Comparison of ENCODE assay signal across 9 cellular contexts in the genomic region with DNA sequence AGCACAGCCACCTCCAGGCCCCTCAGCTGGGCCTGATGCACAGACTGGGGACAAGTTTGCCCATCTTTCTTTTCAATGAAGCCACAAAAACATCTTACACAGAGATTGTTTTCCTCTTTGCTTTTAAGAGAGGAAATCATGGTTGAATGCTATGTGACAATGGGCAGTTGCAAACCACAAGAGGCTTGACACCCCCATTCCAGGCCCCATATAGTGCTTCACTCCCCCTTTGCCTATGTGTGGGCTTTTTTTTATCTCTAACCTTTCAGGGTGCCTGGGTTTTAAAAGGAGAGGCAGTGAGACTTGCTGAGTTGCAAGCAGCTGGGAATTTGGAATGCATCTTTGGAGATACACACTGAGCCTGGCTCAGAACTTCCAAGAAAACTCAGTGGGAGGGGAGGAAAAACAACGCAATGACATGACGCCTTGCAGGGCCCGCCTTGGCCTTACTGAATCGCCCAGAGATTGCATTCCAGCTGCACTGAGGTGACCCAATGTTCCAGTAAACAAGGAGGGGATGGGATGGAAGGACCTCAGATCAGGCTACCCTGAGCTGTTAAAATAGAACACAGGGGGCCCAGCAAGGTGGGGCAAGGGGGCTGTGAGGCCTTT.
DNase-seq lines count a peak whose midpoint lies in the region; ATAC-seq and TF ChIP-seq lines count a peak whose summit lies in the region.
"Had no signal": no experiment of that assay in that cellular context is flagged by ENCODE, and none has a peak within 500 bp of the region (broad histone marks: within the 10 kb centered on the region; RNA-seq: fewer than 3 reads in every experiment).

No MANE protein-coding gene starts in this region.

- peak in 6 of 7 donors; percentile 29 to 79 (median 49) for DNase-seq in adrenal gland
- DNase-seq in heart left ventricle: peak; percentile 42 to 73 (median 62)
- DNase-seq in osteocyte (ENCODE audit: extremely low spot score, unreplicated experiment): no peak
- DNase-seq in activated CD4-positive, alpha-beta T cell treated with anti-CD3 and anti-CD28 coated beads for 36 hours: no peak
- no peak for DNase-seq in stimulated activated CD4-positive, alpha-beta T cell treated with anti-CD3 and anti-CD28 coated beads, Interleukin-1b, Interleukin-23, amount 100 ng/mL, for 48 hours
- DNase-seq: islet precursor cell, Karpas-422 had no signal

- no peaks in the 10 kb centered on the region for H3K27me3 Mint-ChIP-seq in osteocyte (ENCODE audit: unreplicated experiment)
- no peaks in the 10 kb centered on the region for H3K27me3 Mint-ChIP-seq in activated CD4-positive, alpha-beta T cell treated with anti-CD3 and anti-CD28 coated beads for 36 hours

- H3K4me1 ChIP-seq in adrenal gland (replicated peaks in 1 of 2) (peaks cover 0 to 9% of the 10 kb centered on the region in 2 donors), heart left ventricle (peaks cover 0 to 10% (median 0%) of the 10 kb centered on the region in 12 donors), urinary bladder (ENCODE audit: insufficient read depth) (no peaks in the 10 kb centered on the region)

- no peaks in the 10 kb centered on the region for H3K27me3 ChIP-seq in adrenal gland
- H3K27me3 ChIP-seq in heart left ventricle: no peaks in the 10 kb centered on the region

- CTCF ChIA-PET in activated CD4-positive, alpha-beta T cell treated with anti-CD3 and anti-CD28 coated beads for 36 hours (lab: Charles Lee): interaction anchor here (2.0 kb wide), 1 partner anchor 64 kb away, joined by 5 read pairs; no protein-coding TSS in a partner anchor

- H3K27ac ChIP-seq in adrenal gland (peak overlapping the region in 4 of 5 donors; percentile 20 to 85 (median 44)), heart left ventricle (peak overlapping the region in 11 of 12 donors; percentile 9 to 76 (median 62)), urinary bladder (ENCODE audit: low read depth) (peak overlapping the region; percentile 53)

- 59 to 70% (median 64%) methylated on average over 4 of the region's 4 CpGs for WGBS in adrenal gland, 4 donors
- 67 to 82% (median 70%) methylated on average over 4 of the region's 4 CpGs for WGBS in heart left ventricle, 4 donors
- 30% methylated on average over 4 of the region's 4 CpGs for WGBS in urinary bladder

- no peak for TF ChIP-seq POLR2A in adrenal gland (IDR thresholded peaks at IDR 0.05)
- TF ChIP-seq POLR2A in heart left ventricle (IDR thresholded peaks at IDR 0.05): no peak

- H3K36me3 Mint-ChIP-seq in osteocyte (ENCODE audit: unreplicated experiment): no peaks in the 10 kb centered on the region
- H3K36me3 Mint-ChIP-seq in activated CD4-positive, alpha-beta T cell treated with anti-CD3 and anti-CD28 coated beads for 36 hours (ENCODE audit: low read depth): no peaks in the 10 kb centered on the region

- H3K36me3 ChIP-seq in adrenal gland (replicated peaks in 1 of 2): no peaks in the 10 kb centered on the region
- no peaks in the 10 kb centered on the region for H3K36me3 ChIP-seq in heart left ventricle
- H3K36me3 ChIP-seq in urinary bladder (ENCODE audit: insufficient read depth): no peaks in the 10 kb centered on the region

- intact Hi-C loops in adrenal gland (cut with DNase I) (no loop called here), heart left ventricle (cut with DNase I) (loop anchor here in 1 of 10 donors (5.0 kb wide), 1 partner anchor 96 kb away; no protein-coding TSS in a partner anchor)
- intact Hi-C loops in activated CD4-positive, alpha-beta T cell treated with anti-CD3 and anti-CD28 coated beads for 36 hours (cut with DNase I, micrococcal nuclease): no loop called here

- TF ChIP-seq CTCF in adrenal gland (IDR thresholded peaks at IDR 0.05): no peak
- no peak for TF ChIP-seq CTCF in heart left ventricle (IDR thresholded peaks at IDR 0.05)
- no peak for TF ChIP-seq CTCF in osteocyte (IDR thresholded peaks at IDR 0.05)

- no peaks in the 10 kb centered on the region for H3K9me3 Mint-ChIP-seq in osteocyte (ENCODE audit: unreplicated experiment)
- H3K9me3 Mint-ChIP-seq in activated CD4-positive, alpha-beta T cell treated with anti-CD3 and anti-CD28 coated beads for 36 hours (ENCODE audit: low read depth): no peaks in the 10 kb centered on the region

- H3K9me3 ChIP-seq in adrenal gland (replicated peaks in 1 of 3): no peaks in the 10 kb centered on the region
- H3K9me3 ChIP-seq in heart left ventricle: no peaks in the 10 kb centered on the region

- POLR2A ChIA-PET in activated CD4-positive, alpha-beta T cell treated with anti-CD3 and anti-CD28 coated beads for 36 hours (lab: Charles Lee): interaction anchor here (0.6 kb wide), 1 partner anchor 1575 kb away, joined by 3 read pairs; a partner anchor contains a TSS

- ATAC-seq in heart left ventricle: peak; percentile 91 to 92 (median 91)
- ATAC-seq in activated CD4-positive, alpha-beta T cell treated with anti-CD3 and anti-CD28 coated beads for 36 hours: no peak
- no peak for ATAC-seq in GM21717 (IDR thresholded peaks at IDR 0.05; ENCODE audit: unreplicated experiment)

- H3K4me3 ChIP-seq in adrenal gland (no peak overlapping the region), heart left ventricle (no peak overlapping the region), urinary bladder (ENCODE audit: low read depth, low read length) (no peak overlapping the region)

- H3K4me3 Mint-ChIP-seq in osteocyte (ENCODE audit: unreplicated experiment): no peak overlapping the region
- no peak overlapping the region for H3K4me3 Mint-ChIP-seq in activated CD4-positive, alpha-beta T cell treated with anti-CD3 and anti-CD28 coated beads for 36 hours

- H3K4me1 Mint-ChIP-seq in osteocyte (ENCODE audit: unreplicated experiment): peaks cover 16% of the 10 kb centered on the region
- peaks cover 2% of the 10 kb centered on the region for H3K4me1 Mint-ChIP-seq in activated CD4-positive, alpha-beta T cell treated with anti-CD3 and anti-CD28 coated beads for 36 hours

- peak overlapping the region; percentile 16 for H3K27ac Mint-ChIP-seq in osteocyte (ENCODE audit: unreplicated experiment)
- H3K27ac Mint-ChIP-seq in activated CD4-positive, alpha-beta T cell treated with anti-CD3 and anti-CD28 coated beads for 36 hours: no peak overlapping the region

Comparison
In these comparisons a context has a peak if more than half of its experiments do, and no peak if none do; other contexts are left out.
1. DNase-seq: peak in adrenal gland (6 of 7) and heart left ventricle (5 of 5); none in osteocyte (single experiment), activated CD4-positive, alpha-beta T cell treated with anti-CD3 and anti-CD28 coated beads for 36 hours (single experiment) and stimulated activated CD4-positive, alpha-beta T cell treated with anti-CD3 and anti-CD28 coated beads, Interleukin-1b, Interleukin-23, amount 100 ng/mL, for 48 hours (single experiment).
2. ATAC-seq: peak in heart left ventricle (4 of 4); none in activated CD4-positive, alpha-beta T cell treated with anti-CD3 and anti-CD28 coated beads for 36 hours (single experiment) and GM21717 (single experiment).
3. Peak in every context shown above with its lines, with median percentiles within 50 percentile points of each other: H3K27ac ChIP-seq.